ENCODE assay signal across 21 cellular contexts in genomic region chr14:61121293-61121897, GRCh38.
DNase-seq lines count a peak whose midpoint lies in the region; ATAC-seq, FAIRE-seq and TF ChIP-seq lines count a peak whose summit lies in the region.
"Had no signal": no experiment of that assay in that cellular context is flagged by ENCODE, and none has a peak within 500 bp of the region (broad histone marks: within the 10 kb centered on the region; RNA-seq: fewer than 3 reads in every experiment).

No MANE protein-coding gene starts in this region.

- H3K4me2 ChIP-seq in A549 = peak overlapping the region; percentile 63

- no peak for TF ChIP-seq CTCF in A549 (IDR thresholded peaks at IDR 0.05)
- TF ChIP-seq CTCF in NB4 (IDR thresholded peaks at IDR 0.05; ENCODE audit: low read depth, low read length) = no peak
- TF ChIP-seq CTCF in fibroblast of pulmonary artery (IDR thresholded peaks at IDR 0.05; ENCODE audit: low read length, missing control alignments) = no peak

- intact Hi-C loops in left colon (cut with DNase I, micrococcal nuclease) = no loop called here

- WGBS in A549 (ENCODE audit: missing lambda C conversion rate) = 17% methylated on average over 10 of the region's 10 CpGs

- no peaks in the 10 kb centered on the region for H3K9me3 ChIP-seq in A549

- peak overlapping the region; percentile 84 to 88 for H3K27ac ChIP-seq in A549
- H3K27ac ChIP-seq: epithelial cell of prostate had no signal

- FAIRE-seq in A549 (lab: Jason Lieb, UNC) = no peak
- FAIRE-seq: astrocyte, islet of Langerhans had no signal

- TF ChIP-seq RAD21 in A549 (conservative IDR thresholded peaks at IDR 0.05 in 1 of 2, IDR thresholded peaks at IDR 0.05 in 1 of 2) = no peak; a peak in 2 of 5 replicates

- POLR2A ChIA-PET in A549 (lab: Yijun Ruan, JAX) = no interaction called here

- no peak overlapping the region for H3K4me3 ChIP-seq in A549
- no peak overlapping the region for H3K4me3 ChIP-seq in NB4 (ENCODE audit: low read depth, low read length)
- no peak overlapping the region for H3K4me3 ChIP-seq in fibroblast of pulmonary artery (replicated peaks; ENCODE audit: low read depth, low read length)

- TF ChIP-seq POLR2A in A549 (IDR thresholded peaks at IDR 0.05; ENCODE audit: low read length) (no peak), NB4 (IDR thresholded peaks at IDR 0.05; ENCODE audit: extremely low read depth, insufficient read length) (no peak)

- CTCF ChIA-PET in A549 (lab: Yijun Ruan, JAX) = no interaction called here

- DNase-seq in A549 (ENCODE audit: low read depth in 1 of 2, low spot score in 1 of 2) = peak in 1 of 2 experiments; percentile 80
- peak; percentile 27 for DNase-seq in NB4 (ENCODE audit: low read depth)
- peak; percentile 49 for DNase-seq in fibroblast of pulmonary artery (ENCODE audit: low read depth)
- DNase-seq in NCI-H345 (lab: John Stamatoyannopoulos, UW) = no peak
- DNase-seq in left colon = no peak
- no peak for DNase-seq in SHP77 (lab: John Stamatoyannopoulos, UW)
- no peak for DNase-seq in stimulated activated CD4-positive, alpha-beta T cell treated with anti-CD3 and anti-CD28 coated beads, Interleukin-1b, Interleukin-23, amount 100 ng/mL, for 48 hours
- DNase-seq: ACHN; activated CD4-positive, alpha-beta T cell treated with anti-CD3 and anti-CD28 coated beads for 1 hour; activated naive CD4-positive, alpha-beta T cell; EL; head of caudate nucleus; NCI-H1105; NCI-H2171 treated with DMSO at 0.1 percent for 48 hours; nephron progenitor cell had no signal

- H3K4me1 ChIP-seq in A549 = peaks cover 59% of the 10 kb centered on the region

- peak; percentile 55 to 79; a peak in 5 of 6 replicates for ATAC-seq in A549
- ATAC-seq in GM19463 (IDR thresholded peaks at IDR 0.05; ENCODE audit: unreplicated experiment) = peak; percentile 61
- ATAC-seq in left colon = no peak
- ATAC-seq: Right ventricle myocardium inferior, T-helper 17 cell had no signal

- peak in 1 of 2 experiments; percentile 80; a peak in 2 of 5 replicates for TF ChIP-seq EP300 in A549 (IDR thresholded peaks at IDR 0.05)

TF ChIP-seq in A549, 52 proteins besides CTCF, POLR2A, EP300 and RAD21:
- TF ChIP-seq POLR2AphosphoS2 (conservative IDR thresholded peaks at IDR 0.05; ENCODE audit: low read length) = no peak
- TF ChIP-seq RFX5 (IDR thresholded peaks at IDR 0.05) = no peak
- peak; percentile 27; the same call in 1 of the 2 replicates for TF ChIP-seq JUNB (IDR thresholded peaks at IDR 0.05)
- no peak; the same call in 2 of the 3 replicates for TF ChIP-seq SMC3 (IDR thresholded peaks at IDR 0.05)
- TF ChIP-seq CEBPB (IDR thresholded peaks at IDR 0.05) = peak; percentile 88 to 94
- TF ChIP-seq, protein P1, sequence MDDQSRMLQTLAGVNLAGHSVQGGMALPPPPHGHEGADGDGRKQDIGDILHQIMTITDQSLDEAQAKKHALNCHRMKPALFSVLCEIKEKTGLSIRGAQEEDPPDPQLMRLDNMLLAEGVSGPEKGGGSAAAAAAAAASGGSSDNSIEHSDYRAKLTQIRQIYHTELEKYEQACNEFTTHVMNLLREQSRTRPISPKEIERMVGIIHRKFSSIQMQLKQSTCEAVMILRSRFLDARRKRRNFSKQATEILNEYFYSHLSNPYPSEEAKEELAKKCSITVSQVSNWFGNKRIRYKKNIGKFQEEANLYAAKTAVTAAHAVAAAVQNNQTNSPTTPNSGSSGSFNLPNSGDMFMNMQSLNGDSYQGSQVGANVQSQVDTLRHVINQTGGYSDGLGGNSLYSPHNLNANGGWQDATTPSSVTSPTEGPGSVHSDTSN (IDR thresholded peaks at IDR 0.05) = no peak
- TF ChIP-seq KDM1A (IDR thresholded peaks at IDR 0.05; ENCODE audit: low read depth) = no peak
- TF ChIP-seq NFE2L2 (conservative IDR thresholded peaks at IDR 0.05; ENCODE audit: low read length) = no peak
- TF ChIP-seq GATA3 (IDR thresholded peaks at IDR 0.05; ENCODE audit: borderline replicate concordance) = peak; percentile 26; the same call in 1 of the 2 replicates
- no peak for TF ChIP-seq ZNF302 (CRISPR knock-in tag; IDR thresholded peaks at IDR 0.05)
- TF ChIP-seq BHLHE40 (IDR thresholded peaks at IDR 0.05; ENCODE audit: low read depth, low read length) = no peak
- no peak for TF ChIP-seq NR3C1 (IDR thresholded peaks at IDR 0.05)
- no peak for TF ChIP-seq KDM5A (IDR thresholded peaks at IDR 0.05)
- TF ChIP-seq RCOR1 (IDR thresholded peaks at IDR 0.05; ENCODE audit: low read depth, low read length) = no peak
- no peak for TF ChIP-seq HEYL (CRISPR knock-in tag; IDR thresholded peaks at IDR 0.05)
- TF ChIP-seq TP53 (CRISPR knock-in tag; IDR thresholded peaks at IDR 0.05) = no peak
- TF ChIP-seq, protein P2, sequence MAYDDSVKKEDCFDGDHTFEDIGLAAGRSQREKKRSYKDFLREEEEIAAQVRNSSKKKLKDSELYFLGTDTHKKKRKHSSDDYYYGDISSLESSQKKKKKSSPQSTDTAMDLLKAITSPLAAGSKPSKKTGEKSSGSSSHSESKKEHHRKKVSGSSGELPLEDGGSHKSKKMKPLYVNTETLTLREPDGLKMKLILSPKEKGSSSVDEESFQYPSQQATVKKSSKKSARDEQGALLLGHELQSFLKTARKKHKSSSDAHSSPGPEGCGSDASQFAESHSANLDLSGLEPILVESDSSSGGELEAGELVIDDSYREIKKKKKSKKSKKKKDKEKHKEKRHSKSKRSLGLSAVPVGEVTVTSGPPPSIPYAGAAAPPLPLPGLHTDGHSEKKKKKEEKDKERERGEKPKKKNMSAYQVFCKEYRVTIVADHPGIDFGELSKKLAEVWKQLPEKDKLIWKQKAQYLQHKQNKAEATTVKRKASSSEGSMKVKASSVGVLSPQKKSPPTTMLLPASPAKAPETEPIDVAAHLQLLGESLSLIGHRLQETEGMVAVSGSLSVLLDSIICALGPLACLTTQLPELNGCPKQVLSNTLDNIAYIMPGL (CRISPR knock-in tag; IDR thresholded peaks at IDR 0.05; ENCODE audit: borderline replicate concordance) = no peak
- TF ChIP-seq JUN (IDR thresholded peaks at IDR 0.05) = peak; percentile 56 to 70; a peak in 3 of 5 replicates
- TF ChIP-seq HOXA7 (CRISPR knock-in tag; IDR thresholded peaks at IDR 0.05) = no peak
- no peak for TF ChIP-seq ZC3H11A (IDR thresholded peaks at IDR 0.05)
- no peak for TF ChIP-seq HOXB13 (CRISPR knock-in tag; IDR thresholded peaks at IDR 0.05; ENCODE audit: low read depth)
- TF ChIP-seq FOXS1 (CRISPR knock-in tag; IDR thresholded peaks at IDR 0.05) = no peak
- TF ChIP-seq, protein P3, sequence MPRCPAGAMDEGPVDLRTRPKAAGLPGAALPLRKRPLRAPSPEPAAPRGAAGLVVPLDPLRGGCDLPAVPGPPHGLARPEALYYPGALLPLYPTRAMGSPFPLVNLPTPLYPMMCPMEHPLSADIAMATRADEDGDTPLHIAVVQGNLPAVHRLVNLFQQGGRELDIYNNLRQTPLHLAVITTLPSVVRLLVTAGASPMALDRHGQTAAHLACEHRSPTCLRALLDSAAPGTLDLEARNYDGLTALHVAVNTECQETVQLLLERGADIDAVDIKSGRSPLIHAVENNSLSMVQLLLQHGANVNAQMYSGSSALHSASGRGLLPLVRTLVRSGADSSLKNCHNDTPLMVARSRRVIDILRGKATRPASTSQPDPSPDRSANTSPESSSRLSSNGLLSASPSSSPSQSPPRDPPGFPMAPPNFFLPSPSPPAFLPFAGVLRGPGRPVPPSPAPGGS (IDR thresholded peaks at IDR 0.05) = 0 out of 3 replicates have a peak, but pooled peaks have one; percentile 39
- TF ChIP-seq HES2 (IDR thresholded peaks at IDR 0.05) = peak; percentile 57; the same call in 1 of the 2 replicates

Comparison
In these comparisons a context has a peak if more than half of its experiments do, and no peak if none do; other contexts are left out.
1. DNase-seq: peak in NB4 (single experiment) and fibroblast of pulmonary artery (single experiment); none in NCI-H345 (single experiment), left colon (0 of 2), SHP77 (0 of 2) and stimulated activated CD4-positive, alpha-beta T cell treated with anti-CD3 and anti-CD28 coated beads, Interleukin-1b, Interleukin-23, amount 100 ng/mL, for 48 hours (single experiment).